Comparison of ENCODE assay signal across 1 cellular context in genomic region chrX:112832481-112833095, GRCh38.
TF ChIP-seq lines count a peak whose summit lies in the region.

No MANE protein-coding gene starts in this region.

TF ChIP-seq in HCT116, 20 proteins besides CTCF, POLR2A, EP300 and RAD21 (continued from another document):
- TF ChIP-seq REST (IDR thresholded peaks at IDR 0.05; ENCODE audit: low read depth) (no peak), ELF1 (IDR thresholded peaks at IDR 0.05; ENCODE audit: borderline replicate concordance, low read depth) (no peak), ZNF274 (IDR thresholded peaks at IDR 0.05; ENCODE audit: low read depth, low read length) (no peak)
